ENCODE assay signal across 16 cellular contexts in the genomic region with DNA sequence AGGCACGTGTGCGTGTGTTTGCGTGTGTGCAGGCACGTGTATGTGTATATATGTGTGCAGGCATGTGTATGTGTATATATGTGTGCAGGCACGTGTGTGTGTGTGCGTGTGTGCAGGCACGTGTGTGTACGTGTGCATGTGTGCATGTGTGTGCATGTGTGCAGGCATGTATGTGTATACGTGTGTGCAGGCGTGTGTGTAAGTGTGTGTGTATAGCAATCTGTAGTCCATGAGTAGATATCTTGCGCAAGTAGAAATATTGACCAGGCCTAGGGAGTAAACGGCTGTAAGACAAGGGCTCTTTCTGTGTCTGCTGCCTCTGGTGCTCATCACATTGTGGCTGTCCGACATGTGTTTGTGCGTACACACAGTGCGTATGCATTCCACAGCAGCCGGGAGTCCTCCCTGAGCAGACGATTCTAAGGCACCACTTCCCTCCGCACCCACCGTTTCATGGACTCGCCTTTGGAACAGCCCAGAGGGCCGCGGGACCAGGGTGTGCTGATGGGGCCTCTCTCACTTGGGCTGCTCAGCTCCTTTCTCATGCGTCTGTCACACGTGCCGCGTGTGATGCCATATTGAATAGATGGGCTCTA.
DNase-seq lines count a peak whose midpoint lies in the region; ATAC-seq and TF ChIP-seq lines count a peak whose summit lies in the region.
"Had no signal": no experiment of that assay in that cellular context is flagged by ENCODE, and none has a peak within 500 bp of the region (broad histone marks: within the 10 kb centered on the region; RNA-seq: fewer than 3 reads in every experiment).

No MANE protein-coding gene starts in this region.

- H3K36me3 ChIP-seq in neural progenitor cell, result no peaks in the 10 kb centered on the region

- H3K27ac ChIP-seq in neural progenitor cell, result no peak overlapping the region
- H3K27ac ChIP-seq: 22Rv1, A549, C4-2B, GM23248 had no signal

- no peak for TF ChIP-seq CTCF in chondrocyte (IDR thresholded peaks at IDR 0.05)
- TF ChIP-seq CTCF in neural progenitor cell (IDR thresholded peaks at IDR 0.05), result no peak
- no peak for TF ChIP-seq CTCF in progenitor cell of endocrine pancreas (IDR thresholded peaks at IDR 0.05; ENCODE audit: unreplicated experiment)

- no peaks in the 10 kb centered on the region for H3K4me1 Mint-ChIP-seq in activated naive CD4-positive, alpha-beta T cell treated with anti-CD3 and anti-CD28 coated beads, Interleukin-2, amount 10 ng/mL, durations not matched to agents 7 days and 5 days
- H3K4me1 Mint-ChIP-seq in activated naive CD4-positive, alpha-beta T cell treated with anti-CD3 and anti-CD28 coated beads for 36 hours (ENCODE audit: low read depth), result no peaks in the 10 kb centered on the region
- H3K4me1 Mint-ChIP-seq in chondrocyte (ENCODE audit: low read depth), result no peaks in the 10 kb centered on the region
- H3K4me1 Mint-ChIP-seq in neural progenitor cell, result peaks cover 18% of the 10 kb centered on the region
- H3K4me1 Mint-ChIP-seq in progenitor cell of endocrine pancreas (ENCODE audit: low read depth), result peaks cover 14% of the 10 kb centered on the region
- H3K4me1 Mint-ChIP-seq in stimulated activated naive CD8-positive, alpha-beta T cell treated with anti-CD3 and anti-CD28 coated beads, Interleukin-15, amount 100 ng/mL, for 72 hours, result peaks cover 6% of the 10 kb centered on the region

- CTCF ChIA-PET in activated naive CD4-positive, alpha-beta T cell treated with anti-CD3 and anti-CD28 coated beads, Interleukin-2, amount 10 ng/mL, durations not matched to agents 7 days and 5 days (lab: Charles Lee), result no interaction called here
- CTCF ChIA-PET in activated naive CD4-positive, alpha-beta T cell treated with anti-CD3 and anti-CD28 coated beads for 36 hours (lab: Charles Lee), result no interaction called here

- H3K4me3 ChIP-seq in neural progenitor cell, result no peak overlapping the region
- H3K4me3 ChIP-seq: A549, GM23248 had no signal

- H3K4me2 ChIP-seq in neural progenitor cell, result no peak overlapping the region
- H3K4me2 ChIP-seq: A549 had no signal

- H3K36me3 Mint-ChIP-seq in activated naive CD4-positive, alpha-beta T cell treated with anti-CD3 and anti-CD28 coated beads, Interleukin-2, amount 10 ng/mL, durations not matched to agents 7 days and 5 days, result peaks cover 2% of the 10 kb centered on the region
- no peaks in the 10 kb centered on the region for H3K36me3 Mint-ChIP-seq in activated naive CD4-positive, alpha-beta T cell treated with anti-CD3 and anti-CD28 coated beads for 36 hours (ENCODE audit: low read depth)
- H3K36me3 Mint-ChIP-seq in chondrocyte (ENCODE audit: low read depth) (no peaks in the 10 kb centered on the region), neural progenitor cell (no peaks in the 10 kb centered on the region), progenitor cell of endocrine pancreas (ENCODE audit: insufficient read depth) (no peaks in the 10 kb centered on the region)

- no peak overlapping the region for H3K9ac ChIP-seq in neural progenitor cell
- H3K9ac ChIP-seq: GM23248 had no signal

- intact Hi-C loops in activated naive CD4-positive, alpha-beta T cell treated with anti-CD3 and anti-CD28 coated beads for 36 hours (cut with micrococcal nuclease), result no loop called here

- peaks cover 19% of the 10 kb centered on the region for H3K9me3 Mint-ChIP-seq in activated naive CD4-positive, alpha-beta T cell treated with anti-CD3 and anti-CD28 coated beads, Interleukin-2, amount 10 ng/mL, durations not matched to agents 7 days and 5 days
- no peaks in the 10 kb centered on the region for H3K9me3 Mint-ChIP-seq in activated naive CD4-positive, alpha-beta T cell treated with anti-CD3 and anti-CD28 coated beads for 36 hours
- no peaks in the 10 kb centered on the region for H3K9me3 Mint-ChIP-seq in chondrocyte (ENCODE audit: low read depth)
- H3K9me3 Mint-ChIP-seq in neural progenitor cell, result peaks cover 3% of the 10 kb centered on the region
- H3K9me3 Mint-ChIP-seq in progenitor cell of endocrine pancreas (ENCODE audit: low read depth), result peaks cover 2% of the 10 kb centered on the region
- no peaks in the 10 kb centered on the region for H3K9me3 Mint-ChIP-seq in stimulated activated naive CD8-positive, alpha-beta T cell treated with anti-CD3 and anti-CD28 coated beads, Interleukin-15, amount 100 ng/mL, for 72 hours
- H3K9me3 Mint-ChIP-seq: CD4-positive, alpha-beta T cell had no signal

- ATAC-seq in GM19463 (IDR thresholded peaks at IDR 0.05; ENCODE audit: unreplicated experiment), result no peak
- no peak for ATAC-seq in stimulated activated naive CD8-positive, alpha-beta T cell treated with anti-CD3 and anti-CD28 coated beads, Interleukin-15, amount 100 ng/mL, for 72 hours
- ATAC-seq: A549, HCT116 had no signal

- H4K20me1 ChIP-seq in neural progenitor cell (ENCODE audit: low read depth), result no peaks in the 10 kb centered on the region

- no peaks in the 10 kb centered on the region for H3K9me3 ChIP-seq in neural progenitor cell (ENCODE audit: low read depth)
- H3K9me3 ChIP-seq: A549 had no signal

- H3K27me3 Mint-ChIP-seq in activated naive CD4-positive, alpha-beta T cell treated with anti-CD3 and anti-CD28 coated beads, Interleukin-2, amount 10 ng/mL, durations not matched to agents 7 days and 5 days, result peaks cover 3% of the 10 kb centered on the region
- peaks cover 5% of the 10 kb centered on the region for H3K27me3 Mint-ChIP-seq in activated naive CD4-positive, alpha-beta T cell treated with anti-CD3 and anti-CD28 coated beads for 36 hours (ENCODE audit: low read depth)
- H3K27me3 Mint-ChIP-seq in chondrocyte (ENCODE audit: low read depth) (peaks cover 3% of the 10 kb centered on the region), neural progenitor cell (ENCODE audit: insufficient read depth, low read depth) (peaks cover 8% of the 10 kb centered on the region), progenitor cell of endocrine pancreas (no peaks in the 10 kb centered on the region)
- H3K27me3 Mint-ChIP-seq in stimulated activated naive CD8-positive, alpha-beta T cell treated with anti-CD3 and anti-CD28 coated beads, Interleukin-15, amount 100 ng/mL, for 72 hours, result no peaks in the 10 kb centered on the region
- H3K27me3 Mint-ChIP-seq: CD4-positive, alpha-beta T cell had no signal

- H3K4me1 ChIP-seq in neural progenitor cell, result peaks cover 9% of the 10 kb centered on the region
- H3K4me1 ChIP-seq: A549, Caco-2 had no signal

- H3K27ac Mint-ChIP-seq in activated naive CD4-positive, alpha-beta T cell treated with anti-CD3 and anti-CD28 coated beads, Interleukin-2, amount 10 ng/mL, durations not matched to agents 7 days and 5 days, result peak overlapping the region; percentile 37
- H3K27ac Mint-ChIP-seq in activated naive CD4-positive, alpha-beta T cell treated with anti-CD3 and anti-CD28 coated beads for 36 hours, result no peak overlapping the region
- H3K27ac Mint-ChIP-seq in chondrocyte (ENCODE audit: unreplicated experiment), result no peak overlapping the region
- H3K27ac Mint-ChIP-seq in neural progenitor cell, result peak overlapping the region; percentile 73
- peak overlapping the region; percentile 48 for H3K27ac Mint-ChIP-seq in progenitor cell of endocrine pancreas
- no peak overlapping the region for H3K27ac Mint-ChIP-seq in stimulated activated naive CD8-positive, alpha-beta T cell treated with anti-CD3 and anti-CD28 coated beads, Interleukin-15, amount 100 ng/mL, for 72 hours
- H3K27ac Mint-ChIP-seq: CD4-positive, alpha-beta T cell had no signal

- no peak overlapping the region for H2AFZ ChIP-seq in neural progenitor cell (replicated peaks)
- H2AFZ ChIP-seq: GM23248 had no signal

- H3K4me3 Mint-ChIP-seq in activated naive CD4-positive, alpha-beta T cell treated with anti-CD3 and anti-CD28 coated beads, Interleukin-2, amount 10 ng/mL, durations not matched to agents 7 days and 5 days, result no peak overlapping the region
- H3K4me3 Mint-ChIP-seq in activated naive CD4-positive, alpha-beta T cell treated with anti-CD3 and anti-CD28 coated beads for 36 hours, result no peak overlapping the region
- H3K4me3 Mint-ChIP-seq in chondrocyte (ENCODE audit: unreplicated experiment), result no peak overlapping the region
- H3K4me3 Mint-ChIP-seq in neural progenitor cell, result no peak overlapping the region
- H3K4me3 Mint-ChIP-seq in progenitor cell of endocrine pancreas (ENCODE audit: low read depth), result no peak overlapping the region
- no peak overlapping the region for H3K4me3 Mint-ChIP-seq in stimulated activated naive CD8-positive, alpha-beta T cell treated with anti-CD3 and anti-CD28 coated beads, Interleukin-15, amount 100 ng/mL, for 72 hours
- H3K4me3 Mint-ChIP-seq: CD4-positive, alpha-beta T cell had no signal

- DNase-seq in activated naive CD4-positive, alpha-beta T cell treated with anti-CD3 and anti-CD28 coated beads, Interleukin-2, amount 10 ng/mL, durations not matched to agents 7 days and 5 days, result no peak
- DNase-seq in activated naive CD4-positive, alpha-beta T cell treated with anti-CD3 and anti-CD28 coated beads for 36 hours, result no peak
- DNase-seq in chondrocyte (ENCODE audit: low spot score), result peak; percentile 63
- DNase-seq in neural progenitor cell (ENCODE audit: low spot score), result no peak
- DNase-seq in progenitor cell of endocrine pancreas (ENCODE audit: low spot score, unreplicated experiment), result no peak
- DNase-seq in NCI-H748 treated with DMSO at 0.1 percent for 48 hours (lab: John Stamatoyannopoulos, UW), result no peak
- no peak for DNase-seq in stimulated activated naive CD8-positive, alpha-beta T cell treated with anti-CD3 and anti-CD28 coated beads, Interleukin-15, amount 100 ng/mL, for 72 hours
- DNase-seq: AML-193; Caco-2; CD4-positive, alpha-beta T cell; GM23248 had no signal

- no peaks in the 10 kb centered on the region for H3K79me2 ChIP-seq in neural progenitor cell (ENCODE audit: low read depth)

- no peaks in the 10 kb centered on the region for H3K27me3 ChIP-seq in neural progenitor cell

- peaks cover 7% of the 10 kb centered on the region for H3F3A ChIP-seq in neural progenitor cell (ENCODE audit: low read depth)

Comparison
In these comparisons a context has a peak if more than half of its experiments do, and no peak if none do; other contexts are left out.
1. H3K27ac Mint-ChIP-seq: peak in activated naive CD4-positive, alpha-beta T cell treated with anti-CD3 and anti-CD28 coated beads, Interleukin-2, amount 10 ng/mL, durations not matched to agents 7 days and 5 days (single experiment), neural progenitor cell (single experiment) and progenitor cell of endocrine pancreas (single experiment); none in activated naive CD4-positive, alpha-beta T cell treated with anti-CD3 and anti-CD28 coated beads for 36 hours (single experiment), chondrocyte (single experiment) and stimulated activated naive CD8-positive, alpha-beta T cell treated with anti-CD3 and anti-CD28 coated beads, Interleukin-15, amount 100 ng/mL, for 72 hours (0 of 2).